ENCODE assay signal across 1 cellular context in the genomic region with DNA sequence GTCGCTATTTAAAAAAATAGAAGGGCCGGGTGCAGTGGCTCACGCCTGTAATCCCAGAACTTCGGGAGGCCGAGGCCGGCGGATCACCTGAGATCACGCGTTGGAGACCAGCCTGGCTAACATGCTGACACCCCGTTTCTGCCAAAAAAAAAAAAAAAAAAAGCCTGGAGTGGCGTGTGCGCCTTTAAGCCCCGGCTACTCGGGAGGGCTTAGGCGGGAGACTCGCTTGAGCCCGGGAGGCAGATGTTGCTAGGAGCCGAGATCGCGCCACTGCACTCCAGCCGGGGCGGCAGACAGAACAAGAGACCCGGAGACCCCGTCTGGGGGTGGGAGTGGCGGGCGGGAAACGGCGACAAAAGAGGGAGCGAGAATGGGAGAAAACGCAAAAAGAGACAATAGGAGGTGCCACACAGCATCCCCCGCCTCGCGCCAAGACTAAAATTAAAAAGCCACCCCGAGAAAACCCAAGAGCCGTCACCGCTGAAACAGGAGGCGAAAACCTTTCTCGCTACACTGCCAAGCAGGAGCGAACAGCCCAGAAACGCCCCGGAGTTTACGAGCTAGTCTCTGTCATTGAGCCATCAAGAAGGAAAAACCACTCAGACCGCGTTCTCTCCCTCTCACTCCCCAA.
TF ChIP-seq lines count a peak whose summit lies in the region.

No MANE protein-coding gene starts in this region.

TF ChIP-seq in WTC11, 78 proteins besides CTCF, POLR2A, EP300 and RAD21 (continued from another document):
- TF ChIP-seq, protein P1, sequence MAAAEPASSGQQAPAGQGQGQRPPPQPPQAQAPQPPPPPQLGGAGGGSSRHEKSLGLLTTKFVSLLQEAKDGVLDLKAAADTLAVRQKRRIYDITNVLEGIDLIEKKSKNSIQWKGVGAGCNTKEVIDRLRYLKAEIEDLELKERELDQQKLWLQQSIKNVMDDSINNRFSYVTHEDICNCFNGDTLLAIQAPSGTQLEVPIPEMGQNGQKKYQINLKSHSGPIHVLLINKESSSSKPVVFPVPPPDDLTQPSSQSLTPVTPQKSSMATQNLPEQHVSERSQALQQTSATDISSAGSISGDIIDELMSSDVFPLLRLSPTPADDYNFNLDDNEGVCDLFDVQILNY (CRISPR knock-in tag; IDR thresholded peaks at IDR 0.05): 0 out of 2 replicates have a peak, but pooled peaks have one; percentile 31
- TF ChIP-seq RORB (CRISPR knock-in tag; IDR thresholded peaks at IDR 0.05) (peak; percentile 83; the same call in 1 of the 2 replicates), FOXP1 (CRISPR knock-in tag; IDR thresholded peaks at IDR 0.05; ENCODE audit: borderline replicate concordance) (0 out of 2 replicates have a peak, but pooled peaks have one; percentile 21)
